Comparison of ENCODE assay signal across 20 cellular contexts in genomic region chr3:14476583-14477265, GRCh38.
DNase-seq lines count a peak whose midpoint lies in the region; ATAC-seq, FAIRE-seq and TF ChIP-seq lines count a peak whose summit lies in the region.
"Had no signal": no experiment of that assay in that cellular context is flagged by ENCODE, and none has a peak within 500 bp of the region (broad histone marks: within the 10 kb centered on the region; RNA-seq: fewer than 3 reads in every experiment).

No MANE protein-coding gene starts in this region.

- H3K9me1 ChIP-seq in K562 (ENCODE audit: control insufficient read depth, insufficient read depth, low read length): peaks cover 5% of the 10 kb centered on the region

- no peak overlapping the region for H2BK5ac ChIP-seq in mesendoderm (ENCODE audit: low read length)

- FAIRE-seq in K562 (lab: Jason Lieb, UNC): no peak
- FAIRE-seq: GM12892, GM18507 had no signal

- H3K4me3 Mint-ChIP-seq in stimulated activated effector memory CD8-positive, alpha-beta T cell treated with anti-CD3 and anti-CD28 coated beads, Interleukin-12 subunit alpha, Interleukin-12 subunit beta, amount 100 ng/mL, for 72 hours: no peak overlapping the region
- H3K4me3 Mint-ChIP-seq: CD14-positive monocyte had no signal

- no peak for TF ChIP-seq RAD21 in K562 (CRISPR knock-in tag; conservative IDR thresholded peaks at IDR 0.05 in 1 of 2, IDR thresholded peaks at IDR 0.05 in 1 of 2)

- POLR2A ChIA-PET in K562 (lab: Yijun Ruan, JAX): interaction anchor here (0.5 to 1.9 kb wide), 8 partner anchors 8 to 706 kb away, joined by 3 to 10 read pairs (median 3); no protein-coding TSS in a partner anchor

- TF ChIP-seq CTCF in K562 (IDR thresholded peaks at IDR 0.05 in 2 of 3, conservative IDR thresholded peaks at IDR 0.05 in 1 of 3; ENCODE audit: insufficient read depth in 2 of 3, low read depth in 1 of 3, low read length in 3 of 3) (no peak), lower lobe of right lung (IDR thresholded peaks at IDR 0.05) (no peak)

- no peak overlapping the region for H3K4me3 ChIP-seq in right cardiac atrium (ENCODE audit: low read length)
- no peak overlapping the region for H3K4me3 ChIP-seq in K562
- H3K4me3 ChIP-seq in lower lobe of right lung: no peak overlapping the region
- H3K4me3 ChIP-seq in mesendoderm (ENCODE audit: low read length): no peak overlapping the region
- H3K4me3 ChIP-seq: BLaER1 had no signal

- H3K9ac ChIP-seq in K562 (ENCODE audit: insufficient read depth in 1 of 2, low read depth in 2 of 2, low read length in 2 of 2) (no peak overlapping the region), mesendoderm (ENCODE audit: low read length) (no peak overlapping the region)
- H3K9ac ChIP-seq: BLaER1 had no signal

- CTCF ChIA-PET in K562 (lab: Yijun Ruan, JAX; ENCODE audit: low intra/inter-chr PET ratio): no interaction called here

- H3K79me2 ChIP-seq in K562 (ENCODE audit: control insufficient read depth, insufficient read depth, low read length) (no peaks in the 10 kb centered on the region), mesendoderm (ENCODE audit: control insufficient read depth, insufficient read depth, low read length) (no peaks in the 10 kb centered on the region)

- no peak overlapping the region for H2AFZ ChIP-seq in K562 (ENCODE audit: low read depth, low read length)

- H3K27me3 ChIP-seq in right cardiac atrium (ENCODE audit: control insufficient read depth, insufficient read depth): no peaks in the 10 kb centered on the region
- H3K27me3 ChIP-seq in K562 (ENCODE audit: control insufficient read depth in 2 of 2, insufficient read depth in 2 of 2, low read length in 2 of 2): no peaks in the 10 kb centered on the region; a peak in 1 of 5 replicates
- no peaks in the 10 kb centered on the region for H3K27me3 ChIP-seq in lower lobe of right lung (ENCODE audit: low read depth)
- no peaks in the 10 kb centered on the region for H3K27me3 ChIP-seq in mesendoderm (ENCODE audit: insufficient read depth, low read length, poor library complexity)
- H3K27me3 ChIP-seq: BLaER1 had no signal

- H3K4me2 ChIP-seq in K562 (ENCODE audit: insufficient read depth, low read length) (no peak overlapping the region), mesendoderm (ENCODE audit: low read length) (no peak overlapping the region)
- H3K4me2 ChIP-seq: BLaER1 had no signal

- no TSS peak for BruUV-seq in K562 (replicated peaks; lab: Mats Ljungman, UMichigan)

- in situ Hi-C loops in K562 (cut with MboI): no loop called here

- ATAC-seq in Right ventricle myocardium superior (ENCODE audit: poor library complexity) (no peak), right cardiac atrium (no peak), K562 (no peak), lower lobe of right lung (no peak), GM21390 (IDR thresholded peaks at IDR 0.05; ENCODE audit: unreplicated experiment) (no peak), HG02885 (IDR thresholded peaks at IDR 0.05; ENCODE audit: poor library complexity, unreplicated experiment) (no peak)
- ATAC-seq in stimulated activated effector memory CD8-positive, alpha-beta T cell treated with anti-CD3 and anti-CD28 coated beads, Interleukin-12 subunit alpha, Interleukin-12 subunit beta, amount 100 ng/mL, for 72 hours: no peak
- ATAC-seq: HCT116 had no signal

- no peak overlapping the region for H3K27ac ChIP-seq in right cardiac atrium (ENCODE audit: low read length)
- H3K27ac ChIP-seq in K562 (ENCODE audit: extremely low read depth, low read depth, low read length): no peak overlapping the region
- H3K27ac ChIP-seq in lower lobe of right lung: no peak overlapping the region
- H3K27ac ChIP-seq in mesendoderm (ENCODE audit: low read depth, low read length): no peak overlapping the region
- H3K27ac ChIP-seq: BLaER1 had no signal

- intact Hi-C loops in Right ventricle myocardium superior (cut with DNase I): no loop called here
- intact Hi-C loops in right cardiac atrium (cut with DNase I): loop anchor here in 1 of 4 donors (10.0 kb wide), 1 partner anchor 582 kb away; no protein-coding TSS in a partner anchor
- intact Hi-C loops in K562 (cut with micrococcal nuclease): no loop called here
- intact Hi-C loops in lower lobe of right lung (cut with DNase I): no loop called here

- no peaks in the 10 kb centered on the region for H3K9me3 Mint-ChIP-seq in stimulated activated effector memory CD8-positive, alpha-beta T cell treated with anti-CD3 and anti-CD28 coated beads, Interleukin-12 subunit alpha, Interleukin-12 subunit beta, amount 100 ng/mL, for 72 hours
- H3K9me3 Mint-ChIP-seq: CD14-positive monocyte had no signal

- WGBS in right cardiac atrium: 92% methylated on average over 13 of the region's 13 CpGs
- whole genome bisulfite sequencing in K562 (ENCODE audit: insufficient coverage, low coverage, missing lambda C conversion rate): 95% methylated on average over 13 of the region's 13 CpGs
- WGBS in mesendoderm (ENCODE audit: extremely low coverage, insufficient coverage, low lambda C conversion rate): no CpG with 5 or more reads among the region's 13 CpGs

- peak overlapping the region; percentile 73 for H3K27ac Mint-ChIP-seq in stimulated activated effector memory CD8-positive, alpha-beta T cell treated with anti-CD3 and anti-CD28 coated beads, Interleukin-12 subunit alpha, Interleukin-12 subunit beta, amount 100 ng/mL, for 72 hours

- H3K79me1 ChIP-seq in mesendoderm (ENCODE audit: low read length): no peaks in the 10 kb centered on the region

- peak; percentile 13 for DNase-seq in Right ventricle myocardium superior
- DNase-seq in right cardiac atrium: no peak
- DNase-seq in K562 (ENCODE audit: extremely low read depth in 1 of 4, low spot score in 3 of 4): no peak
- DNase-seq in lower lobe of right lung: peak; percentile 21
- DNase-seq in stimulated activated effector memory CD8-positive, alpha-beta T cell treated with anti-CD3 and anti-CD28 coated beads, Interleukin-12 subunit alpha, Interleukin-12 subunit beta, amount 100 ng/mL, for 72 hours (ENCODE audit: low spot score in 2 of 2): no peak
- no peak for DNase-seq in mesendoderm
- DNase-seq: 8988T; CD4-positive, alpha-beta memory T cell; DMS153; DMS79; GDM1; GOT3; H7 had no signal

- no peaks in the 10 kb centered on the region for H3K9me3 ChIP-seq in right cardiac atrium (ENCODE audit: control insufficient read depth, low read length)
- no peaks in the 10 kb centered on the region for H3K9me3 ChIP-seq in K562 (replicated peaks; ENCODE audit: control insufficient read depth, insufficient read depth, low read depth, low read length)
- no peaks in the 10 kb centered on the region for H3K9me3 ChIP-seq in lower lobe of right lung
- H3K9me3 ChIP-seq: BLaER1 had no signal

- TF ChIP-seq EP300 in K562 (IDR thresholded peaks at IDR 0.05; ENCODE audit: low read length): no peak

- H3K4me1 ChIP-seq in right cardiac atrium (ENCODE audit: control insufficient read depth, insufficient read depth, low read length) (peaks cover 4% of the 10 kb centered on the region), K562 (replicated peaks in 1 of 2; ENCODE audit: control insufficient read depth in 2 of 2, insufficient read depth in 2 of 2, low read length in 2 of 2) (peaks cover 0 to 3% of the 10 kb centered on the region in 2 experiments; a peak in 2 of 5 replicates), lower lobe of right lung (peaks cover 22% of the 10 kb centered on the region), mesendoderm (ENCODE audit: control insufficient read depth, low read depth, low read length) (no peaks in the 10 kb centered on the region)

- H3K36me3 Mint-ChIP-seq in stimulated activated effector memory CD8-positive, alpha-beta T cell treated with anti-CD3 and anti-CD28 coated beads, Interleukin-12 subunit alpha, Interleukin-12 subunit beta, amount 100 ng/mL, for 72 hours: peaks cover 82% of the 10 kb centered on the region

- no peak overlapping the region for H3K18ac ChIP-seq in mesendoderm (ENCODE audit: low read length)

- H4K5ac ChIP-seq in mesendoderm (ENCODE audit: low read length): no peak overlapping the region

- 0 out of 2 replicates have a peak, but pooled peaks cover 2% of the 10 kb centered on the region for H4K20me1 ChIP-seq in K562 (replicated peaks; ENCODE audit: control insufficient read depth, insufficient read depth, low read length)

- H4K8ac ChIP-seq in mesendoderm (ENCODE audit: low read depth, low read length): no peak overlapping the region

- no peak overlapping the region for H3K56ac ChIP-seq in mesendoderm (ENCODE audit: low read length)

- peaks cover 8% of the 10 kb centered on the region for H3K4me1 Mint-ChIP-seq in stimulated activated effector memory CD8-positive, alpha-beta T cell treated with anti-CD3 and anti-CD28 coated beads, Interleukin-12 subunit alpha, Interleukin-12 subunit beta, amount 100 ng/mL, for 72 hours
- H3K4me1 Mint-ChIP-seq: CD14-positive monocyte had no signal

- no peak overlapping the region for H3K23ac ChIP-seq in mesendoderm (ENCODE audit: low read length)

- H2BK15ac ChIP-seq in mesendoderm (replicated peaks; ENCODE audit: low read depth): no peak overlapping the region

- 0 out of 2 replicates have a peak, but pooled peaks have one; percentile 21 for TF ChIP-seq POLR2A in K562 (conservative IDR thresholded peaks at IDR 0.05)

- H2BK120ac ChIP-seq in mesendoderm (ENCODE audit: low read depth, low read length): no peak overlapping the region

- peaks cover 100% of the 10 kb centered on the region for H3K36me3 ChIP-seq in K562 (ENCODE audit: control insufficient read depth, insufficient read depth, low read length)
- peaks cover 95% of the 10 kb centered on the region for H3K36me3 ChIP-seq in lower lobe of right lung
- H3K36me3 ChIP-seq in mesendoderm (ENCODE audit: control insufficient read depth, insufficient read depth, low read length): peaks cover 28% of the 10 kb centered on the region

- no peak overlapping the region for H3K4ac ChIP-seq in mesendoderm (ENCODE audit: low read depth, low read length)

- H2AK5ac ChIP-seq in mesendoderm (ENCODE audit: low read length): no peak overlapping the region

TF ChIP-seq in K562, 482 proteins besides CTCF, POLR2A, EP300 and RAD21 (continues in another document):
- TF ChIP-seq POLR2G (IDR thresholded peaks at IDR 0.05; ENCODE audit: low read depth, low read length): peak; percentile 36
- peak; percentile 86 for TF ChIP-seq RFX1 (IDR thresholded peaks at IDR 0.05)

Comparison
In these comparisons a context has a peak if more than half of its experiments do, and no peak if none do; other contexts are left out.
1. DNase-seq: peak in Right ventricle myocardium superior (single experiment) and lower lobe of right lung (single experiment); none in right cardiac atrium (0 of 3), K562 (0 of 4), stimulated activated effector memory CD8-positive, alpha-beta T cell treated with anti-CD3 and anti-CD28 coated beads, Interleukin-12 subunit alpha, Interleukin-12 subunit beta, amount 100 ng/mL, for 72 hours (0 of 2) and mesendoderm (single experiment).